ENCODE assay signal across 16 cellular contexts in the genomic region with DNA sequence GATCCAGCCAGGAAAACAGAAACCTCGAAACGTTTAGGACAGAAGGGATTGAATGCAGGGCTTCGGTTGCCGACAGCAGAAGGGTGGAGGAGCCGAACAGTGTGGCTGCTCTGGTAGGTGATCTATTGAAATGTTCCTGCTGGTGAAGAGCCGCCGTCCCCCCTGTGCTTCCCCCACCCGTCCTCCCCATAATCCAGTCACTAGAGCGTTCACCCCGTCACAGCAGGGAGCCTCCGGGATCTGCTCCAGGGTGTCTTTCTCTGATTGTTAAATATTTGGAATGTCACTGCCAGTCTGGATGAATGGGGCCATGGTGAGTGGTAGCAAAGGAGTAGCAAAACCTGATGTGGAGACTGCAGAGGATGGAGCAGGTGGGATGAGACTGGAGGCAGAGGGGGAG.
"Had no signal": no experiment of that assay in that cellular context is flagged by ENCODE, and none has a peak within 500 bp of the region (broad histone marks: within the 10 kb centered on the region; RNA-seq: fewer than 3 reads in every experiment).

No MANE protein-coding gene starts in this region.

- H3K27ac Mint-ChIP-seq: activated CD4-positive, alpha-beta T cell treated with anti-CD3 and anti-CD28 coated beads, Interleukin-2, amount 10 ng/mL, durations not matched to agents 24 days and 14 days; effector memory CD8-positive, alpha-beta T cell; stimulated activated naive CD8-positive, alpha-beta T cell treated with anti-CD3 and anti-CD28 coated beads, Interleukin-15, Interleukin-2, amounts not matched to agents 100 ng/mL and 50 ng/mL, for 24 hours; WTC11 had no signal

- DNase-seq: activated CD4-positive, alpha-beta T cell treated with anti-CD3 and anti-CD28 coated beads, Interleukin-2, amount 10 ng/mL, durations not matched to agents 24 days and 14 days; activated effector memory CD4-positive, alpha-beta T cell treated with anti-CD3 and anti-CD28 coated beads, Interleukin-2, amount 50 U/mL, for 16 hours; activated T-cell treated with anti-CD3 and anti-CD28 coated beads, Interleukin-2, amount 50 U/mL, for 1 hour; amniotic stem cell; brain microvascular endothelial cell; effector memory CD8-positive, alpha-beta T cell; kidney; left ventricle myocardium superior; mesenchymal stem cell; ovary; stimulated activated CD4-positive, alpha-beta T cell treated with anti-CD3 and anti-CD28 coated beads, Interleukin-4, amount 100 ng/mL, for 1 hour; testis had no signal

- H3K4me3 Mint-ChIP-seq: activated CD4-positive, alpha-beta T cell treated with anti-CD3 and anti-CD28 coated beads, Interleukin-2, amount 10 ng/mL, durations not matched to agents 24 days and 14 days; effector memory CD8-positive, alpha-beta T cell; stimulated activated naive CD8-positive, alpha-beta T cell treated with anti-CD3 and anti-CD28 coated beads, Interleukin-15, Interleukin-2, amounts not matched to agents 100 ng/mL and 50 ng/mL, for 24 hours; WTC11 had no signal

- H3K9me3 ChIP-seq: ovary, testis had no signal

- H3K4me1 Mint-ChIP-seq: activated CD4-positive, alpha-beta T cell treated with anti-CD3 and anti-CD28 coated beads, Interleukin-2, amount 10 ng/mL, durations not matched to agents 24 days and 14 days had no signal

- H3K4me1 ChIP-seq: gastroesophageal sphincter, testis had no signal

- ATAC-seq: activated naive CD4-positive, alpha-beta T cell treated with anti-CD3 and anti-CD28 coated beads, Interleukin-2, amount 50 U/mL, for 72 hours; effector memory CD8-positive, alpha-beta T cell; gastroesophageal sphincter; left ventricle myocardium superior; WTC11 had no signal

- H3K9me3 Mint-ChIP-seq: activated CD4-positive, alpha-beta T cell treated with anti-CD3 and anti-CD28 coated beads, Interleukin-2, amount 10 ng/mL, durations not matched to agents 24 days and 14 days; activated naive CD4-positive, alpha-beta T cell treated with anti-CD3 and anti-CD28 coated beads, Interleukin-2, amount 50 U/mL, for 72 hours; effector memory CD8-positive, alpha-beta T cell; stimulated activated naive CD8-positive, alpha-beta T cell treated with anti-CD3 and anti-CD28 coated beads, Interleukin-15, Interleukin-2, amounts not matched to agents 100 ng/mL and 50 ng/mL, for 24 hours had no signal

- H3K4me3 ChIP-seq: gastroesophageal sphincter, ovary, testis had no signal

- H3K27me3 ChIP-seq: brain microvascular endothelial cell, ovary, testis had no signal

- H3K36me3 ChIP-seq: brain microvascular endothelial cell, gastroesophageal sphincter, ovary had no signal

- H3K27ac ChIP-seq: brain microvascular endothelial cell, gastroesophageal sphincter, ovary, testis had no signal

- H3K36me3 Mint-ChIP-seq: activated naive CD4-positive, alpha-beta T cell treated with anti-CD3 and anti-CD28 coated beads, Interleukin-2, amount 50 U/mL, for 72 hours had no signal
